In the genomic region with DNA sequence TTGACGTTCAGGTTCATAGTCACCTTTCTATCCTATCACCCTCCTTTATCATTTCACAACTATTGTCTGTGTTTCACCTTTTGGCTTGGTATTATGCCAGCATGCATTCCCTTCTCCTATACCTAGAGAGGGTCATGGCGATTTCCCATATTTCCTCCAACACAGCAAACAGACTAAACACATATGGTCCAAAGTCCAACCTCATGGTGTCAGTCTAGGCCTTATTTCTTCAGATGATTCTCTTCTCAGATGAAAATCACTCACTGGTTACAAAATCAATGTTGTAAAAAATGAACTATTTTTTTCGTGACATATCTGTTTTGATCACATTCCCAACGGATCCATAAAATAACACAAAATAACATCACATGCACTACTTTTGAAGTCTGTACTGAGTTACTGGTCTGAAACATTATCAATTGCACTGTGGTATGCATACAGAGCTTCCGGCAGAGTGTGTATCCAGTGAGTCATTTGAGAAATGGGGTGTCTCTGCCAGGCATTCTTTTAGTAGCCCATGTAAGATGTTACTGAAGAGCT, we compare ENCODE assay signal across 14 cellular contexts.
DNase-seq lines count a peak whose midpoint lies in the region; ATAC-seq, FAIRE-seq and TF ChIP-seq lines count a peak whose summit lies in the region.
"Had no signal": no experiment of that assay in that cellular context is flagged by ENCODE, and none has a peak within 500 bp of the region (broad histone marks: within the 10 kb centered on the region; RNA-seq: fewer than 3 reads in every experiment).

No MANE protein-coding gene starts in this region.

- POLR2A ChIA-PET in A549 (lab: Yijun Ruan, JAX) (no interaction called here), GM10248 (lab: Yijun Ruan, JAX) (no interaction called here)

- WGBS in A549 (ENCODE audit: missing lambda C conversion rate) = 25% methylated on average over 5 of the region's 5 CpGs
- 46 to 62% (median 54%) methylated on average over 5 of the region's 5 CpGs for WGBS in adrenal gland, 4 donors

- no peaks in the 10 kb centered on the region for H3K36me3 Mint-ChIP-seq in HFFc6 (ENCODE audit: low read depth)
- H3K36me3 Mint-ChIP-seq: activated naive CD4-positive, alpha-beta T cell treated with anti-CD3 and anti-CD28 coated beads, Interleukin-2, amount 50 U/mL, for 24 hours had no signal

- H3K27ac ChIP-seq in A549 (peak overlapping the region; percentile 48 to 79), adrenal gland (peak overlapping the region in 1 of 5 donors; percentile 18)
- H3K27ac ChIP-seq: neutrophil had no signal

- peak; percentile 87 to 93 for ATAC-seq in A549

- peak overlapping the region; percentile 46 for H3K4me2 ChIP-seq in A549

- H3K9me3 ChIP-seq in A549 (no peaks in the 10 kb centered on the region), adrenal gland (replicated peaks in 1 of 3) (no peaks in the 10 kb centered on the region)
- H3K9me3 ChIP-seq: neutrophil had no signal

- peak overlapping the region; percentile 5 for H3K4me3 Mint-ChIP-seq in HFFc6
- H3K4me3 Mint-ChIP-seq: activated naive CD4-positive, alpha-beta T cell treated with anti-CD3 and anti-CD28 coated beads, Interleukin-2, amount 50 U/mL, for 24 hours had no signal

- peak overlapping the region; percentile 56 for H3K27ac Mint-ChIP-seq in HFFc6
- H3K27ac Mint-ChIP-seq: activated naive CD4-positive, alpha-beta T cell treated with anti-CD3 and anti-CD28 coated beads, Interleukin-2, amount 50 U/mL, for 24 hours had no signal

- no peak overlapping the region for H3K4me3 ChIP-seq in A549
- H3K4me3 ChIP-seq in adrenal gland = no peak overlapping the region

- CTCF ChIA-PET in A549 (lab: Yijun Ruan, JAX) = interaction anchor here (1.5 kb wide), 1 partner anchor 131 kb away, joined by 3 read pairs; no protein-coding TSS in a partner anchor
- CTCF ChIA-PET in GM10248 (lab: Yijun Ruan, JAX) = interaction anchor here (2.1 kb wide), 1 partner anchor 9 kb away, joined by 6 read pairs; no protein-coding TSS in a partner anchor

- H3K9me3 Mint-ChIP-seq in HFFc6 = no peaks in the 10 kb centered on the region
- H3K9me3 Mint-ChIP-seq: activated naive CD4-positive, alpha-beta T cell treated with anti-CD3 and anti-CD28 coated beads, Interleukin-2, amount 50 U/mL, for 24 hours had no signal

- TF ChIP-seq CTCF in A549 (IDR thresholded peaks at IDR 0.05) (no peak), HFFc6 (IDR thresholded peaks at IDR 0.05) (no peak), adrenal gland (IDR thresholded peaks at IDR 0.05) (no peak), GM10248 (IDR thresholded peaks at IDR 0.05; ENCODE audit: control extremely low read depth, extremely low read depth, low read depth, missing control alignments) (no peak)

- DNase-seq in A549 (ENCODE audit: low read depth in 1 of 2, low spot score in 1 of 2) (peak; percentile 8 to 56), HFFc6 (peak; percentile 71), adrenal gland (peak in 6 of 7 donors; percentile 26 to 57 (median 42)), glomerular visceral epithelial cell (ENCODE audit: extremely low spot score) (peak; percentile 62), NCI-H526 treated with DMSO at 0.1 percent for 48 hours (lab: John Stamatoyannopoulos, UW) (no peak), NCI-H146 treated with DMSO at 0.1 percent for 48 hours (lab: John Stamatoyannopoulos, UW; ENCODE audit: unreplicated experiment) (no peak), GM10248 (ENCODE audit: extremely low spot score) (no peak), foreskin melanocyte (no peak)
- DNase-seq: activated CD4-positive, alpha-beta T cell treated with anti-CD3 and anti-CD28 coated beads for 48 hours; SIG-M5 had no signal

- FAIRE-seq in A549 (lab: Jason Lieb, UNC) = no peak
- FAIRE-seq: endometrium, islet of Langerhans had no signal

- intact Hi-C loops in adrenal gland (cut with DNase I) = no loop called here

- H3K27me3 Mint-ChIP-seq in HFFc6 (ENCODE audit: insufficient read depth) = no peaks in the 10 kb centered on the region

- H3K4me1 ChIP-seq in A549 (peaks cover 51% of the 10 kb centered on the region), adrenal gland (replicated peaks in 1 of 2) (peaks cover 0 to 14% of the 10 kb centered on the region in 2 donors)

- no peaks in the 10 kb centered on the region for H3K27me3 ChIP-seq in adrenal gland
- H3K27me3 ChIP-seq: neutrophil had no signal

- peak in 1 of 2 experiments; percentile 17; a peak in 1 of 5 replicates for TF ChIP-seq EP300 in A549 (IDR thresholded peaks at IDR 0.05)

- TF ChIP-seq RAD21 in A549 (conservative IDR thresholded peaks at IDR 0.05 in 1 of 2, IDR thresholded peaks at IDR 0.05 in 1 of 2) = 0 out of 5 replicates have a peak, but pooled peaks of 1 of the 2 experiments have one; percentile 20

- no peaks in the 10 kb centered on the region for H3K36me3 ChIP-seq in adrenal gland (replicated peaks in 1 of 2)
- H3K36me3 ChIP-seq: neutrophil had no signal

- TF ChIP-seq POLR2A in A549 (IDR thresholded peaks at IDR 0.05; ENCODE audit: low read length) = no peak
- TF ChIP-seq POLR2A in adrenal gland (IDR thresholded peaks at IDR 0.05) = no peak

- H3K4me1 Mint-ChIP-seq in HFFc6 (ENCODE audit: low read depth) = peaks cover 64% of the 10 kb centered on the region
- H3K4me1 Mint-ChIP-seq: activated naive CD4-positive, alpha-beta T cell treated with anti-CD3 and anti-CD28 coated beads, Interleukin-2, amount 50 U/mL, for 24 hours had no signal

TF ChIP-seq in A549, 52 proteins besides CTCF, POLR2A, EP300 and RAD21:
- TF ChIP-seq, protein P1, sequence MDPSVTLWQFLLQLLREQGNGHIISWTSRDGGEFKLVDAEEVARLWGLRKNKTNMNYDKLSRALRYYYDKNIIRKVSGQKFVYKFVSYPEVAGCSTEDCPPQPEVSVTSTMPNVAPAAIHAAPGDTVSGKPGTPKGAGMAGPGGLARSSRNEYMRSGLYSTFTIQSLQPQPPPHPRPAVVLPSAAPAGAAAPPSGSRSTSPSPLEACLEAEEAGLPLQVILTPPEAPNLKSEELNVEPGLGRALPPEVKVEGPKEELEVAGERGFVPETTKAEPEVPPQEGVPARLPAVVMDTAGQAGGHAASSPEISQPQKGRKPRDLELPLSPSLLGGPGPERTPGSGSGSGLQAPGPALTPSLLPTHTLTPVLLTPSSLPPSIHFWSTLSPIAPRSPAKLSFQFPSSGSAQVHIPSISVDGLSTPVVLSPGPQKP (IDR thresholded peaks at IDR 0.05; ENCODE audit: low read depth, low read length) = no peak
- TF ChIP-seq JUNB (IDR thresholded peaks at IDR 0.05) (peak; percentile 56; the same call in 1 of the 2 replicates), FOSL2 (IDR thresholded peaks at IDR 0.05) (0 out of 2 replicates have a peak, but pooled peaks have one; percentile 37), FOSL2 (CRISPR knock-in tag; IDR thresholded peaks at IDR 0.05) (peak; percentile 68)

Comparison
In these comparisons a context has a peak if more than half of its experiments do, and no peak if none do; other contexts are left out.
1. DNase-seq: peak in A549 (2 of 2), HFFc6 (single experiment), adrenal gland (6 of 7) and glomerular visceral epithelial cell (single experiment); none in NCI-H526 treated with DMSO at 0.1 percent for 48 hours (single experiment), NCI-H146 treated with DMSO at 0.1 percent for 48 hours (single experiment), GM10248 (single experiment) and foreskin melanocyte (single experiment).